Comparison of ENCODE assay signal across 1 cellular context in the genomic region with DNA sequence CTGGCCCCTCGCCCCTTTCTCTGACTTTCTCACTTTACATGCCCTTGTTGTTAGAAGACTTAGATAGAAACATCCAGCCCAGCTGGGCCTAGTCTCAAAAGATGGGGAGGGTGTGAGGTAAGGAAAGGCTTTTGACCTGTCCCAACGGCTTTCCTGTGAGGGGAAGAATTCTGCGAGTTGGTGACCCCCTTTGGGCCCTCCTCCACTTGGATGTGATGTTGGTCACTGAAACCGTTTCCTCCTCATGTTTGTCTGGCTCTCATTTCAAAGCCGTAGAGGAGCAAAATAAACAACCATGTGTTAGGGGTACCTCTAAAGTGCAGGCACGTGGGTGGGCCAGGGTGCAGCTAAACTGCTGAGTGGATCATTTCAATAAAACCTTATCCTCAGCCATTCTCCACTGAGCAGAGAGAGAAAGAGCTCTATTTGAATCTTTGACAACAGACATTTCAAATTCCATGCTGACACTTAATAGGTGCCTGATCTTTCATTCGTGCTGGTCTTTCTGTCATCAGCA.
A peak's percentile ranks its signal among the peaks of the same experiment; 100 is the strongest.
TF ChIP-seq lines count a peak whose summit lies in the region.

No MANE protein-coding gene starts in this region.

TF ChIP-seq in K562, 482 proteins besides CTCF, POLR2A, EP300 and RAD21 (continued from another document and continues in another):
- TF ChIP-seq MEIS2 (IDR thresholded peaks at IDR 0.05; ENCODE audit: partially characterized antibody) (no peak), BCL6 (CRISPR knock-in tag; IDR thresholded peaks at IDR 0.05) (no peak), POU5F1 (IDR thresholded peaks at IDR 0.05; ENCODE audit: borderline replicate concordance, low read depth, low read length, partially characterized antibody) (no peak), SMARCA4 (IDR thresholded peaks at IDR 0.05) (0 out of 2 replicates have a peak, but pooled peaks have one; percentile 6), ZNF717 (CRISPR knock-in tag; IDR thresholded peaks at IDR 0.05) (no peak), BRCA1 (IDR thresholded peaks at IDR 0.05) (no peak), BRCA1 (CRISPR knock-in tag; IDR thresholded peaks at IDR 0.05) (no peak), ZNF316 (IDR thresholded peaks at IDR 0.05) (peak; percentile 82), RFX7 (CRISPR knock-in tag; IDR thresholded peaks at IDR 0.05) (no peak), C11orf30 (IDR thresholded peaks at IDR 0.05; ENCODE audit: low read depth) (peak; percentile 75), ZNF133 (CRISPR knock-in tag; IDR thresholded peaks at IDR 0.05) (no peak), ZNF707 (CRISPR knock-in tag; conservative IDR thresholded peaks at IDR 0.05) (no peak), NUFIP1 (IDR thresholded peaks at IDR 0.05; ENCODE audit: partially characterized antibody) (no peak), RBM39 (optimal IDR thresholded peaks at IDR 0.05; ENCODE audit: low read depth, low read length) (no peak), BACH1 (tag; IDR thresholded peaks at IDR 0.05) (no peak), FOXK1 (CRISPR knock-in tag; IDR thresholded peaks at IDR 0.05; ENCODE audit: borderline replicate concordance) (no peak), SMARCA5 (IDR thresholded peaks at IDR 0.05) (no peak), CEBPG (CRISPR knock-in tag; IDR thresholded peaks at IDR 0.05) (no peak), CEBPG (tag; conservative IDR thresholded peaks at IDR 0.05 in 1 of 2, IDR thresholded peaks at IDR 0.05 in 1 of 2) (no peak), SETDB1 (IDR thresholded peaks at IDR 0.05; ENCODE audit: low read length) (no peak)
- TF ChIP-seq, protein P1, sequence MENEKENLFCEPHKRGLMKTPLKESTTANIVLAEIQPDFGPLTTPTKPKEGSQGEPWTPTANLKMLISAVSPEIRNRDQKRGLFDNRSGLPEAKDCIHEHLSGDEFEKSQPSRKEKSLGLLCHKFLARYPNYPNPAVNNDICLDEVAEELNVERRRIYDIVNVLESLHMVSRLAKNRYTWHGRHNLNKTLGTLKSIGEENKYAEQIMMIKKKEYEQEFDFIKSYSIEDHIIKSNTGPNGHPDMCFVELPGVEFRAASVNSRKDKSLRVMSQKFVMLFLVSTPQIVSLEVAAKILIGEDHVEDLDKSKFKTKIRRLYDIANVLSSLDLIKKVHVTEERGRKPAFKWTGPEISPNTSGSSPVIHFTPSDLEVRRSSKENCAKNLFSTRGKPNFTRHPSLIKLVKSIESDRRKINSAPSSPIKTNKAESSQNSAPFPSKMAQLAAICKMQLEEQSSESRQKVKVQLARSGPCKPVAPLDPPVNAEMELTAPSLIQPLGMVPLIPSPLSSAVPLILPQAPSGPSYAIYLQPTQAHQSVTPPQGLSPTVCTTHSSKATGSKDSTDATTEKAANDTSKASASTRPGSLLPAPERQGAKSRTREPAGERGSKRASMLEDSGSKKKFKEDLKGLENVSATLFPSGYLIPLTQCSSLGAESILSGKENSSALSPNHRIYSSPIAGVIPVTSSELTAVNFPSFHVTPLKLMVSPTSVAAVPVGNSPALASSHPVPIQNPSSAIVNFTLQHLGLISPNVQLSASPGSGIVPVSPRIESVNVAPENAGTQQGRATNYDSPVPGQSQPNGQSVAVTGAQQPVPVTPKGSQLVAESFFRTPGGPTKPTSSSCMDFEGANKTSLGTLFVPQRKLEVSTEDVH (IDR thresholded peaks at IDR 0.05; ENCODE audit: low read depth, partially characterized antibody): no peak
- TF ChIP-seq, protein P2, sequence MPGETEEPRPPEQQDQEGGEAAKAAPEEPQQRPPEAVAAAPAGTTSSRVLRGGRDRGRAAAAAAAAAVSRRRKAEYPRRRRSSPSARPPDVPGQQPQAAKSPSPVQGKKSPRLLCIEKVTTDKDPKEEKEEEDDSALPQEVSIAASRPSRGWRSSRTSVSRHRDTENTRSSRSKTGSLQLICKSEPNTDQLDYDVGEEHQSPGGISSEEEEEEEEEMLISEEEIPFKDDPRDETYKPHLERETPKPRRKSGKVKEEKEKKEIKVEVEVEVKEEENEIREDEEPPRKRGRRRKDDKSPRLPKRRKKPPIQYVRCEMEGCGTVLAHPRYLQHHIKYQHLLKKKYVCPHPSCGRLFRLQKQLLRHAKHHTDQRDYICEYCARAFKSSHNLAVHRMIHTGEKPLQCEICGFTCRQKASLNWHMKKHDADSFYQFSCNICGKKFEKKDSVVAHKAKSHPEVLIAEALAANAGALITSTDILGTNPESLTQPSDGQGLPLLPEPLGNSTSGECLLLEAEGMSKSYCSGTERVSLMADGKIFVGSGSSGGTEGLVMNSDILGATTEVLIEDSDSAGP (CRISPR knock-in tag; IDR thresholded peaks at IDR 0.05): no peak
- TF ChIP-seq, protein P3, sequence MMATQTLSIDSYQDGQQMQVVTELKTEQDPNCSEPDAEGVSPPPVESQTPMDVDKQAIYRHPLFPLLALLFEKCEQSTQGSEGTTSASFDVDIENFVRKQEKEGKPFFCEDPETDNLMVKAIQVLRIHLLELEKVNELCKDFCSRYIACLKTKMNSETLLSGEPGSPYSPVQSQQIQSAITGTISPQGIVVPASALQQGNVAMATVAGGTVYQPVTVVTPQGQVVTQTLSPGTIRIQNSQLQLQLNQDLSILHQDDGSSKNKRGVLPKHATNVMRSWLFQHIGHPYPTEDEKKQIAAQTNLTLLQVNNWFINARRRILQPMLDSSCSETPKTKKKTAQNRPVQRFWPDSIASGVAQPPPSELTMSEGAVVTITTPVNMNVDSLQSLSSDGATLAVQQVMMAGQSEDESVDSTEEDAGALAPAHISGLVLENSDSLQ (IDR thresholded peaks at IDR 0.05): no peak
- TF ChIP-seq, protein P4, sequence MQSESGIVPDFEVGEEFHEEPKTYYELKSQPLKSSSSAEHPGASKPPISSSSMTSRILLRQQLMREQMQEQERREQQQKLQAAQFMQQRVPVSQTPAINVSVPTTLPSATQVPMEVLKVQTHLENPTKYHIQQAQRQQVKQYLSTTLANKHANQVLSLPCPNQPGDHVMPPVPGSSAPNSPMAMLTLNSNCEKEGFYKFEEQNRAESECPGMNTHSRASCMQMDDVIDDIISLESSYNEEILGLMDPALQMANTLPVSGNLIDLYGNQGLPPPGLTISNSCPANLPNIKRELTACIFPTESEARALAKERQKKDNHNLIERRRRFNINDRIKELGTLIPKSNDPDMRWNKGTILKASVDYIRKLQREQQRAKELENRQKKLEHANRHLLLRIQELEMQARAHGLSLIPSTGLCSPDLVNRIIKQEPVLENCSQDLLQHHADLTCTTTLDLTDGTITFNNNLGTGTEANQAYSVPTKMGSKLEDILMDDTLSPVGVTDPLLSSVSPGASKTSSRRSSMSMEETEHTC (IDR thresholded peaks at IDR 0.05): no peak
- TF ChIP-seq, protein P5, sequence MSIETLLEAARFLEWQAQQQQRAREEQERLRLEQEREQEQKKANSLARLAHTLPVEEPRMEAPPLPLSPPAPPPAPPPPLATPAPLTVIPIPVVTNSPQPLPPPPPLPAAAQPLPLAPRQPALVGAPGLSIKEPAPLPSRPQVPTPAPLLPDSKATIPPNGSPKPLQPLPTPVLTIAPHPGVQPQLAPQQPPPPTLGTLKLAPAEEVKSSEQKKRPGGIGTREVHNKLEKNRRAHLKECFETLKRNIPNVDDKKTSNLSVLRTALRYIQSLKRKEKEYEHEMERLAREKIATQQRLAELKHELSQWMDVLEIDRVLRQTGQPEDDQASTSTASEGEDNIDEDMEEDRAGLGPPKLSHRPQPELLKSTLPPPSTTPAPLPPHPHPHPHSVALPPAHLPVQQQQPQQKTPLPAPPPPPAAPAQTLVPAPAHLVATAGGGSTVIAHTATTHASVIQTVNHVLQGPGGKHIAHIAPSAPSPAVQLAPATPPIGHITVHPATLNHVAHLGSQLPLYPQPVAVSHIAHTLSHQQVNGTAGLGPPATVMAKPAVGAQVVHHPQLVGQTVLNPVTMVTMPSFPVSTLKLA (conservative IDR thresholded peaks at IDR 0.05): 0 out of 4 replicates have a peak, but pooled peaks of 1 of the 2 experiments have one; percentile 25
- TF ChIP-seq, protein P6, sequence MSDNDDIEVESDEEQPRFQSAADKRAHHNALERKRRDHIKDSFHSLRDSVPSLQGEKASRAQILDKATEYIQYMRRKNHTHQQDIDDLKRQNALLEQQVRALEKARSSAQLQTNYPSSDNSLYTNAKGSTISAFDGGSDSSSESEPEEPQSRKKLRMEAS (CRISPR knock-in tag; IDR thresholded peaks at IDR 0.05): 0 out of 2 replicates have a peak, but pooled peaks have one; percentile 13
- TF ChIP-seq, protein P7, sequence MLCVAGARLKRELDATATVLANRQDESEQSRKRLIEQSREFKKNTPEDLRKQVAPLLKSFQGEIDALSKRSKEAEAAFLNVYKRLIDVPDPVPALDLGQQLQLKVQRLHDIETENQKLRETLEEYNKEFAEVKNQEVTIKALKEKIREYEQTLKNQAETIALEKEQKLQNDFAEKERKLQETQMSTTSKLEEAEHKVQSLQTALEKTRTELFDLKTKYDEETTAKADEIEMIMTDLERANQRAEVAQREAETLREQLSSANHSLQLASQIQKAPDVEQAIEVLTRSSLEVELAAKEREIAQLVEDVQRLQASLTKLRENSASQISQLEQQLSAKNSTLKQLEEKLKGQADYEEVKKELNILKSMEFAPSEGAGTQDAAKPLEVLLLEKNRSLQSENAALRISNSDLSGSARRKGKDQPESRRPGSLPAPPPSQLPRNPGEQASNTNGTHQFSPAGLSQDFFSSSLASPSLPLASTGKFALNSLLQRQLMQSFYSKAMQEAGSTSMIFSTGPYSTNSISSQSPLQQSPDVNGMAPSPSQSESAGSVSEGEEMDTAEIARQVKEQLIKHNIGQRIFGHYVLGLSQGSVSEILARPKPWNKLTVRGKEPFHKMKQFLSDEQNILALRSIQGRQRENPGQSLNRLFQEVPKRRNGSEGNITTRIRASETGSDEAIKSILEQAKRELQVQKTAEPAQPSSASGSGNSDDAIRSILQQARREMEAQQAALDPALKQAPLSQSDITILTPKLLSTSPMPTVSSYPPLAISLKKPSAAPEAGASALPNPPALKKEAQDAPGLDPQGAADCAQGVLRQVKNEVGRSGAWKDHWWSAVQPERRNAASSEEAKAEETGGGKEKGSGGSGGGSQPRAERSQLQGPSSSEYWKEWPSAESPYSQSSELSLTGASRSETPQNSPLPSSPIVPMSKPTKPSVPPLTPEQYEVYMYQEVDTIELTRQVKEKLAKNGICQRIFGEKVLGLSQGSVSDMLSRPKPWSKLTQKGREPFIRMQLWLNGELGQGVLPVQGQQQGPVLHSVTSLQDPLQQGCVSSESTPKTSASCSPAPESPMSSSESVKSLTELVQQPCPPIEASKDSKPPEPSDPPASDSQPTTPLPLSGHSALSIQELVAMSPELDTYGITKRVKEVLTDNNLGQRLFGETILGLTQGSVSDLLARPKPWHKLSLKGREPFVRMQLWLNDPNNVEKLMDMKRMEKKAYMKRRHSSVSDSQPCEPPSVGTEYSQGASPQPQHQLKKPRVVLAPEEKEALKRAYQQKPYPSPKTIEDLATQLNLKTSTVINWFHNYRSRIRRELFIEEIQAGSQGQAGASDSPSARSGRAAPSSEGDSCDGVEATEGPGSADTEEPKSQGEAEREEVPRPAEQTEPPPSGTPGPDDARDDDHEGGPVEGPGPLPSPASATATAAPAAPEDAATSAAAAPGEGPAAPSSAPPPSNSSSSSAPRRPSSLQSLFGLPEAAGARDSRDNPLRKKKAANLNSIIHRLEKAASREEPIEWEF (CRISPR knock-in tag; IDR thresholded peaks at IDR 0.05): no peak
- TF ChIP-seq, protein P8, sequence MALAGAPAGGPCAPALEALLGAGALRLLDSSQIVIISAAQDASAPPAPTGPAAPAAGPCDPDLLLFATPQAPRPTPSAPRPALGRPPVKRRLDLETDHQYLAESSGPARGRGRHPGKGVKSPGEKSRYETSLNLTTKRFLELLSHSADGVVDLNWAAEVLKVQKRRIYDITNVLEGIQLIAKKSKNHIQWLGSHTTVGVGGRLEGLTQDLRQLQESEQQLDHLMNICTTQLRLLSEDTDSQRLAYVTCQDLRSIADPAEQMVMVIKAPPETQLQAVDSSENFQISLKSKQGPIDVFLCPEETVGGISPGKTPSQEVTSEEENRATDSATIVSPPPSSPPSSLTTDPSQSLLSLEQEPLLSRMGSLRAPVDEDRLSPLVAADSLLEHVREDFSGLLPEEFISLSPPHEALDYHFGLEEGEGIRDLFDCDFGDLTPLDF (CRISPR knock-in tag; IDR thresholded peaks at IDR 0.05): no peak
